In the genomic region with DNA sequence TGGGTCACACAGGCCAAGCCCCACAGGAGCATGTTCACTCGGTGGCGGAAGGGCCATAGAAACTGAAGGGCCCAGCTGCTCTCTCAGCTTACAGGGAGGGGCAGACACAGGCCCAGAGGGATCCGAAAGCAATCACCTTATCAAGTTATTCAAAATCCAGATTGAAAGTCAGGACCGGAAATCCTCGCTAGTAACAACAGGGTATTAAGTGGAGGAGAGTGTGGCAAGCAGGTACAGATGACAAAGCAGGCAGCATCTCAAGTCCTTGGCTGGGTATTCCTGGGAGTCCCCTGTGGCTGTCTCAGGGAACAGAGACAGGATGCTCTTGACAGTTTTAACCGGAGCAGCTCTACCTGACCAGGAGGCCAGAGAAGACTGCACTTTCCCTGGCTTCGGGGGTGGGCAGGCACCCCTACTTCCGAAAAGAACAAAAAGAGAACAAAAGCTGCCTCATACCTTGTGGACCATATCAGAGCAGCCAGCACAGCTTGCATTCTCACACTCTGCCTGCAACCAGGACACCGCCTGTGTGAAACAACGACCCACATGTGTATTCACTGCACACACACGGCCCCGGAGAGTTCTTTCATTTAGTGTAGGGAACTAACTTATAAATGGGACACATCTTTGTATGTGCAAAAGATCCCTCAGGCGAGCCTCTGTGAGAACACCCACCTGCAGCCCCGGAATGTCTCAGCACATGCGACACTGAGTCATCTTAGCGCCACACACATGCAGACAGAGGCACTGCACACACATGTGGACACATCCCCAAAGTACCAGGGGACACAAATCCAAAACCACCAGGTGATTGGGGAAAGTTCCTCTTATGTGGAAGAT, we compare ENCODE assay signal across 10 cellular contexts.
DNase-seq lines count a peak whose midpoint lies in the region; ATAC-seq and TF ChIP-seq lines count a peak whose summit lies in the region.
"Had no signal": no experiment of that assay in that cellular context is flagged by ENCODE, and none has a peak within 500 bp of the region (broad histone marks: within the 10 kb centered on the region; RNA-seq: fewer than 3 reads in every experiment).

No MANE protein-coding gene starts in this region.

- peak overlapping the region; percentile 8; the same call in 1 of the 2 replicates for H3K4me2 ChIP-seq in OCI-LY3 (ENCODE audit: low read length)

- H3K4me1 ChIP-seq in OCI-LY3 (ENCODE audit: low read length): peaks cover 31% of the 10 kb centered on the region
- peaks cover 38% of the 10 kb centered on the region for H3K4me1 ChIP-seq in right cardiac atrium (ENCODE audit: control insufficient read depth, insufficient read depth, low read length)

- intact Hi-C loops in right cardiac atrium (cut with DNase I): no loop called here

- DNase-seq in NCI-H1694 treated with DMSO at 0.1 percent for 48 hours (lab: John Stamatoyannopoulos, UW): peak; percentile 42
- DNase-seq in NCI-H1694 (lab: John Stamatoyannopoulos, UW): no peak
- DNase-seq in right cardiac atrium: no peak
- DNase-seq in substantia nigra (lab: John Stamatoyannopoulos, UW): peak in 1 of 49 donors; percentile 18
- no peak for DNase-seq in AG08395 (ENCODE audit: low spot score)
- DNase-seq in SW 1271 (lab: John Stamatoyannopoulos, UW): no peak
- DNase-seq: activated T-cell treated with anti-CD3 and anti-CD28 coated beads for 4 hours, T-helper 9 cell had no signal

- H3K79me2 ChIP-seq in OCI-LY3 (ENCODE audit: low read length): peaks cover 100% of the 10 kb centered on the region

- ATAC-seq in right cardiac atrium (no peak), GM21825 (IDR thresholded peaks at IDR 0.05; ENCODE audit: unreplicated experiment) (no peak)

- 52% methylated on average over 16 of the region's 16 CpGs for WGBS in right cardiac atrium

- no peaks in the 10 kb centered on the region for H3K27me3 ChIP-seq in OCI-LY3 (ENCODE audit: low read depth, low read length)
- H3K27me3 ChIP-seq in right cardiac atrium (ENCODE audit: control insufficient read depth, insufficient read depth): no peaks in the 10 kb centered on the region

- no peaks in the 10 kb centered on the region for H3K9me3 ChIP-seq in OCI-LY3 (ENCODE audit: insufficient read depth, low read length)
- H3K9me3 ChIP-seq in right cardiac atrium (ENCODE audit: control insufficient read depth, low read length): no peaks in the 10 kb centered on the region

- TF ChIP-seq CTCF in OCI-LY3 (IDR thresholded peaks at IDR 0.05; ENCODE audit: low read depth, low read length): peak; percentile 23

- H4K20me1 ChIP-seq in OCI-LY3 (ENCODE audit: insufficient read depth, low read length): peaks cover 100% of the 10 kb centered on the region

- no peak overlapping the region for H2AFZ ChIP-seq in OCI-LY3 (ENCODE audit: low read depth, low read length)

- peaks cover 21% of the 10 kb centered on the region for H3K36me3 ChIP-seq in OCI-LY3 (replicated peaks; ENCODE audit: low read depth, low read length)

- no peak overlapping the region for H3K4me3 ChIP-seq in OCI-LY3 (ENCODE audit: low read length)
- H3K4me3 ChIP-seq in right cardiac atrium (ENCODE audit: low read length): no peak overlapping the region

- no peak overlapping the region for H3K9ac ChIP-seq in OCI-LY3 (ENCODE audit: low read length)

- no peak overlapping the region for H3K27ac ChIP-seq in OCI-LY3 (ENCODE audit: low read length)
- H3K27ac ChIP-seq in right cardiac atrium (ENCODE audit: low read length): peak overlapping the region; percentile 65
- peak overlapping the region; percentile 51 for H3K27ac ChIP-seq in substantia nigra (ENCODE audit: low read depth, low read length, poor library complexity, severe bottlenecking)
